Comparison of ENCODE assay signal across 26 cellular contexts in genomic region chr19:40513741-40514315, GRCh38.
"Had no signal": no experiment of that assay in that cellular context is flagged by ENCODE, and none has a peak within 500 bp of the region (broad histone marks: within the 10 kb centered on the region; RNA-seq: fewer than 3 reads in every experiment).

No MANE protein-coding gene starts in this region.

- H3K9me3 Mint-ChIP-seq: activated CD4-positive, alpha-beta T cell treated with anti-CD3 and anti-CD28 coated beads, Interleukin-2, amount 10 ng/mL, durations not matched to agents 7 days and 5 days; activated CD8-positive, alpha-beta T cell treated with anti-CD3 and anti-CD28 coated beads for 36 hours; activated naive CD4-positive, alpha-beta T cell treated with anti-CD3 and anti-CD28 coated beads for 36 hours; activated T-cell treated with anti-CD3 and anti-CD28 coated beads, Interleukin-2, amount 50 U/mL, for 72 hours; effector memory CD8-positive, alpha-beta T cell; immature natural killer cell; mesothelial cell of epicardium; stimulated activated effector memory CD8-positive, alpha-beta T cell treated with anti-CD3 and anti-CD28 coated beads, Interleukin-12 subunit alpha, Interleukin-12 subunit beta, amount 100 ng/mL, for 72 hours had no signal

- H3K4me3 ChIP-seq: adrenal gland, SK-N-MC, tibial nerve had no signal

- H3K36me3 Mint-ChIP-seq: immature natural killer cell; mesothelial cell of epicardium; stimulated activated effector memory CD8-positive, alpha-beta T cell treated with anti-CD3 and anti-CD28 coated beads, Interleukin-12 subunit alpha, Interleukin-12 subunit beta, amount 100 ng/mL, for 72 hours had no signal

- H3K36me3 ChIP-seq: adrenal gland, heart left ventricle, sigmoid colon had no signal

- H3K9me3 ChIP-seq: adrenal gland, gastroesophageal sphincter, heart left ventricle, sigmoid colon, tibial nerve had no signal

- H3K27ac Mint-ChIP-seq: activated CD4-positive, alpha-beta T cell treated with anti-CD3 and anti-CD28 coated beads, Interleukin-2, amount 10 ng/mL, durations not matched to agents 7 days and 5 days; activated CD8-positive, alpha-beta T cell treated with anti-CD3 and anti-CD28 coated beads for 36 hours; activated naive CD4-positive, alpha-beta T cell treated with anti-CD3 and anti-CD28 coated beads for 36 hours; activated T-cell treated with anti-CD3 and anti-CD28 coated beads, Interleukin-2, amount 50 U/mL, for 72 hours; brain; effector memory CD8-positive, alpha-beta T cell; immature natural killer cell; mesothelial cell of epicardium; naive thymus-derived CD4-positive, alpha-beta T cell; stimulated activated effector memory CD8-positive, alpha-beta T cell treated with anti-CD3 and anti-CD28 coated beads, Interleukin-12 subunit alpha, Interleukin-12 subunit beta, amount 100 ng/mL, for 72 hours had no signal

- H3K4me1 Mint-ChIP-seq: brain, immature natural killer cell, mesothelial cell of epicardium had no signal

- H3K4me3 Mint-ChIP-seq: activated CD4-positive, alpha-beta T cell treated with anti-CD3 and anti-CD28 coated beads, Interleukin-2, amount 10 ng/mL, durations not matched to agents 7 days and 5 days; activated CD8-positive, alpha-beta T cell treated with anti-CD3 and anti-CD28 coated beads for 36 hours; activated naive CD4-positive, alpha-beta T cell treated with anti-CD3 and anti-CD28 coated beads for 36 hours; activated T-cell treated with anti-CD3 and anti-CD28 coated beads, Interleukin-2, amount 50 U/mL, for 72 hours; effector memory CD8-positive, alpha-beta T cell; immature natural killer cell; mesothelial cell of epicardium; stimulated activated effector memory CD8-positive, alpha-beta T cell treated with anti-CD3 and anti-CD28 coated beads, Interleukin-12 subunit alpha, Interleukin-12 subunit beta, amount 100 ng/mL, for 72 hours had no signal

- DNase-seq: activated CD4-positive, alpha-beta T cell treated with anti-CD3 and anti-CD28 coated beads, Interleukin-2, amount 10 ng/mL, durations not matched to agents 7 days and 5 days; activated CD8-positive, alpha-beta T cell treated with anti-CD3 and anti-CD28 coated beads for 36 hours; activated effector memory CD4-positive, alpha-beta T cell treated with Interleukin-2 at 50 U/mL for 16 hours; activated naive CD4-positive, alpha-beta T cell treated with anti-CD3 and anti-CD28 coated beads for 36 hours; activated T-cell treated with anti-CD3 and anti-CD28 coated beads, Interleukin-2, amount 50 U/mL, for 72 hours; adrenal gland; aorta; cortex of kidney; effector memory CD8-positive, alpha-beta T cell; heart left ventricle; hypothalamus; immature natural killer cell; kidney; left colon; naive thymus-derived CD4-positive, alpha-beta T cell; sigmoid colon; small intestine; stimulated activated CD4-positive, alpha-beta T cell treated with anti-CD3 and anti-CD28 coated beads, Interleukin-4, amount 100 ng/mL, for 24 hours; T-helper 9 cell had no signal

- ATAC-seq: activated CD4-positive, CD25-positive, alpha-beta regulatory T cell treated with anti-CD3 and anti-CD28 coated beads, Interleukin-2, amount 50 U/mL, for 24 hours; activated CD8-positive, alpha-beta T cell treated with anti-CD3 and anti-CD28 coated beads for 36 hours; effector memory CD8-positive, alpha-beta T cell; gastroesophageal sphincter; left colon; naive thymus-derived CD4-positive, alpha-beta T cell had no signal
